ENCODE assay signal across 21 cellular contexts in genomic region chr15:93139436-93139835, GRCh38. TPM values are rescaled to one million over a fixed set of nuclear protein-coding genes. Genes with fewer than 3 reads are reported as not detected.
A peak's percentile ranks its signal among the peaks of the same experiment; 100 is the strongest.
DNase-seq lines count a peak whose midpoint lies in the region; ATAC-seq and TF ChIP-seq lines count a peak whose summit lies in the region.
"Had no signal": no experiment of that assay in that cellular context is flagged by ENCODE, and none has a peak within 500 bp of the region (broad histone marks: within the 10 kb centered on the region; RNA-seq: fewer than 3 reads in every experiment).

No MANE protein-coding gene starts in this region.

- H2BK15ac ChIP-seq in neuronal stem cell (ENCODE audit: low read length), result no peak overlapping the region

- H3K27ac Mint-ChIP-seq in central memory CD8-positive, alpha-beta T cell (ENCODE audit: low read depth), result peak overlapping the region; percentile 42
- no peak overlapping the region for H3K27ac Mint-ChIP-seq in stimulated activated memory B cell treated with anti-CD40 and anti-IgM and Interleukin-4, amounts not matched to agents 10 μg/mL and 1 μg/mL and 100 μg/mL, for 72 hours

- H3K27me3 ChIP-seq in neuronal stem cell (ENCODE audit: control insufficient read depth in 3 of 3, insufficient read depth in 3 of 3, low read depth in 1 of 3, low read length in 3 of 3) (no peaks in the 10 kb centered on the region), esophagus muscularis mucosa (no peaks in the 10 kb centered on the region)
- H3K27me3 ChIP-seq: BLaER1 treated with 17β-estradiol and CSF1 and Interleukin-3, amounts not matched to agents 10 nM and 100 nM had no signal

- no peaks in the 10 kb centered on the region for H3K79me1 ChIP-seq in neuronal stem cell (ENCODE audit: low read depth, low read length)

- H2BK12ac ChIP-seq in neuronal stem cell (ENCODE audit: low read length), result no peak overlapping the region

- H3K23ac ChIP-seq in neuronal stem cell (ENCODE audit: low read depth, low read length, poor library complexity), result no peak overlapping the region

- H3K9ac ChIP-seq in neuronal stem cell (ENCODE audit: low read depth, low read length, poor library complexity), result no peak overlapping the region
- H3K9ac ChIP-seq: BLaER1 treated with 17β-estradiol and CSF1 and Interleukin-3, amounts not matched to agents 10 nM and 100 nM; GM23248 had no signal

- peak overlapping the region; percentile 25 for H3K18ac ChIP-seq in neuronal stem cell (ENCODE audit: low read length)

- H3K9me3 Mint-ChIP-seq in central memory CD8-positive, alpha-beta T cell, result no peaks in the 10 kb centered on the region
- H3K9me3 Mint-ChIP-seq in stimulated activated memory B cell treated with anti-CD40 and anti-IgM and Interleukin-4, amounts not matched to agents 10 μg/mL and 1 μg/mL and 100 μg/mL, for 72 hours, result no peaks in the 10 kb centered on the region
- H3K9me3 Mint-ChIP-seq: CD4-positive, alpha-beta T cell had no signal

- no peak overlapping the region for H3K4me2 ChIP-seq in neuronal stem cell (ENCODE audit: insufficient read depth, low read length, poor library complexity, severe bottlenecking)
- H3K4me2 ChIP-seq: A549; BLaER1 treated with 17β-estradiol and CSF1 and Interleukin-3, amounts not matched to agents 10 nM and 100 nM had no signal

- H3K4me1 ChIP-seq in neuronal stem cell (ENCODE audit: control insufficient read depth in 2 of 2, insufficient read depth in 1 of 2, low read depth in 1 of 2, low read length in 2 of 2) (peaks cover 14 to 17% of the 10 kb centered on the region in 2 donors), esophagus muscularis mucosa (no peaks in the 10 kb centered on the region)
- H3K4me1 ChIP-seq: A549, BE2C had no signal

- TF ChIP-seq POLR2A in esophagus muscularis mucosa (IDR thresholded peaks at IDR 0.05; ENCODE audit: low read depth), result no peak

- H3K27ac ChIP-seq in neuronal stem cell (replicated peaks; ENCODE audit: low read length) (no peak overlapping the region), esophagus muscularis mucosa (replicated peaks in 1 of 4) (no peak overlapping the region)
- H3K27ac ChIP-seq: A549; BLaER1 treated with 17β-estradiol and CSF1 and Interleukin-3, amounts not matched to agents 10 nM and 100 nM; GM23248 had no signal

- no peak overlapping the region for H4K8ac ChIP-seq in neuronal stem cell (ENCODE audit: low read depth, low read length)

- H2BK120ac ChIP-seq in neuronal stem cell (ENCODE audit: low read depth, low read length), result no peak overlapping the region

- DNase-seq in activated effector memory CD4-positive, alpha-beta T cell treated with anti-CD3 and anti-CD28 coated beads, Interleukin-2, amount 50 U/mL, for 16 hours, result peak; percentile 52
- no peak for DNase-seq in activated effector memory CD4-positive, alpha-beta T cell treated with Interleukin-2 at 50 U/mL for 16 hours
- no peak for DNase-seq in central memory CD8-positive, alpha-beta T cell (ENCODE audit: low spot score in 2 of 2)
- DNase-seq in neuronal stem cell (ENCODE audit: low spot score), result no peak
- DNase-seq in NCI-H226, result no peak
- DNase-seq in esophagus muscularis mucosa (ENCODE audit: extremely low spot score), result no peak
- no peak for DNase-seq in GM13977 (ENCODE audit: low spot score)
- DNase-seq: 8988T; ACHN; AML-193; BE2C; Caco-2; CD4-positive, alpha-beta T cell; DMS153; DND-41; GM23248; HCEC 1CT had no signal

- no peak for TF ChIP-seq EP300 in esophagus muscularis mucosa (IDR thresholded peaks at IDR 0.05)

- H2AFZ ChIP-seq in neuronal stem cell (ENCODE audit: low read length), result no peak overlapping the region
- H2AFZ ChIP-seq: GM23248 had no signal

- H3K14ac ChIP-seq in neuronal stem cell (ENCODE audit: low read length), result no peak overlapping the region

- H3K36me3 ChIP-seq in neuronal stem cell (replicated peaks in 1 of 2; ENCODE audit: control insufficient read depth in 2 of 2, insufficient read depth in 2 of 2, low read length in 2 of 2) (no peaks in the 10 kb centered on the region), esophagus muscularis mucosa (no peaks in the 10 kb centered on the region)
- H3K36me3 ChIP-seq: BE2C; BLaER1 treated with 17β-estradiol and CSF1 and Interleukin-3, amounts not matched to agents 10 nM and 100 nM had no signal

- TF ChIP-seq CTCF in esophagus muscularis mucosa (IDR thresholded peaks at IDR 0.05) (no peak), GM13977 (IDR thresholded peaks at IDR 0.05; ENCODE audit: extremely low read depth, insufficient read depth, missing control alignments) (no peak)

- H3K36me3 Mint-ChIP-seq in central memory CD8-positive, alpha-beta T cell (ENCODE audit: insufficient read depth), result peaks cover 3% of the 10 kb centered on the region
- H3K36me3 Mint-ChIP-seq in stimulated activated memory B cell treated with anti-CD40 and anti-IgM and Interleukin-4, amounts not matched to agents 10 μg/mL and 1 μg/mL and 100 μg/mL, for 72 hours, result no peaks in the 10 kb centered on the region
- H3K36me3 Mint-ChIP-seq: CD14-positive monocyte had no signal

- in situ Hi-C loops in GM13977 (cut with MboI; ENCODE audit: low pct_unique_long_range_greater_than_20kb, low sequenced_read_pairs, unreplicated experiment), result no loop called here

- ATAC-seq in central memory CD8-positive, alpha-beta T cell (replicated peaks; ENCODE audit: extremely low read depth, poor library complexity, severe bottlenecking), result no peak
- peak; percentile 49 for ATAC-seq in stimulated activated memory B cell treated with anti-CD40 and anti-IgM and Interleukin-4, amounts not matched to agents 10 μg/mL and 1 μg/mL and 100 μg/mL, for 72 hours
- ATAC-seq: A549 had no signal

- no peak overlapping the region for H2BK5ac ChIP-seq in neuronal stem cell (ENCODE audit: low read length)

- no peaks in the 10 kb centered on the region for H3K27me3 Mint-ChIP-seq in central memory CD8-positive, alpha-beta T cell
- peaks cover 10% of the 10 kb centered on the region for H3K27me3 Mint-ChIP-seq in stimulated activated memory B cell treated with anti-CD40 and anti-IgM and Interleukin-4, amounts not matched to agents 10 μg/mL and 1 μg/mL and 100 μg/mL, for 72 hours
- H3K27me3 Mint-ChIP-seq: CD4-positive, alpha-beta T cell had no signal

- peak overlapping the region; percentile 10 for H2AK5ac ChIP-seq in neuronal stem cell (ENCODE audit: low read depth, low read length)

- H3K4me3 ChIP-seq in neuronal stem cell (ENCODE audit: low read length in 2 of 2) (no peak overlapping the region), esophagus muscularis mucosa (no peak overlapping the region)
- H3K4me3 ChIP-seq: A549; BLaER1 treated with 17β-estradiol and CSF1 and Interleukin-3, amounts not matched to agents 10 nM and 100 nM; GM23248 had no signal

- no CpG with 5 or more reads among the region's 8 CpGs for WGBS in neuronal stem cell (ENCODE audit: extremely low coverage in 2 of 2, insufficient read length in 2 of 2, insufficient replicate concordance in 1 of 2), 2 donors
- over 99% methylated on average over 8 of the region's 8 CpGs for WGBS in esophagus muscularis mucosa

- H3K4me3 Mint-ChIP-seq in central memory CD8-positive, alpha-beta T cell, result no peak overlapping the region
- no peak overlapping the region for H3K4me3 Mint-ChIP-seq in stimulated activated memory B cell treated with anti-CD40 and anti-IgM and Interleukin-4, amounts not matched to agents 10 μg/mL and 1 μg/mL and 100 μg/mL, for 72 hours
- H3K4me3 Mint-ChIP-seq: CD4-positive, alpha-beta T cell had no signal

- H3K9me3 ChIP-seq in neuronal stem cell (replicated peaks in 1 of 2; ENCODE audit: control insufficient read depth in 2 of 2, insufficient read depth in 1 of 2, low read depth in 1 of 2, low read length in 2 of 2) (peaks cover 0 to 9% of the 10 kb centered on the region in 2 donors), esophagus muscularis mucosa (no peaks in the 10 kb centered on the region)
- H3K9me3 ChIP-seq: A549; BE2C; BLaER1 treated with 17β-estradiol and CSF1 and Interleukin-3, amounts not matched to agents 10 nM and 100 nM; Caco-2 had no signal

- H3K4me1 Mint-ChIP-seq in central memory CD8-positive, alpha-beta T cell, result peaks cover 51% of the 10 kb centered on the region
- H3K4me1 Mint-ChIP-seq in stimulated activated memory B cell treated with anti-CD40 and anti-IgM and Interleukin-4, amounts not matched to agents 10 μg/mL and 1 μg/mL and 100 μg/mL, for 72 hours, result no peaks in the 10 kb centered on the region

- H4K91ac ChIP-seq in neuronal stem cell (ENCODE audit: low read depth, low read length, poor library complexity), result no peak overlapping the region

- intact Hi-C loops in esophagus muscularis mucosa (cut with DNase I), result no loop called here

- no peak overlapping the region for H3K4ac ChIP-seq in neuronal stem cell (ENCODE audit: low read length)

RNA-seq across cellular contexts. Expression of gene RGMA, which starts 50.4 kb away (rescaled TPM):
- 196 TPM for polyA plus RNA-seq in neuronal stem cell (2013, experiment 1 of 2)
- 194 TPM for polyA plus RNA-seq in neuronal stem cell (2013, experiment 2 of 2)
- 100 to 1,000 TPM; 101 to 312 (median 188) TPM for total RNA-seq in esophagus muscularis mucosa
- total RNA-seq: CD4-positive, alpha-beta T cell had no signal
